In the genomic region with DNA sequence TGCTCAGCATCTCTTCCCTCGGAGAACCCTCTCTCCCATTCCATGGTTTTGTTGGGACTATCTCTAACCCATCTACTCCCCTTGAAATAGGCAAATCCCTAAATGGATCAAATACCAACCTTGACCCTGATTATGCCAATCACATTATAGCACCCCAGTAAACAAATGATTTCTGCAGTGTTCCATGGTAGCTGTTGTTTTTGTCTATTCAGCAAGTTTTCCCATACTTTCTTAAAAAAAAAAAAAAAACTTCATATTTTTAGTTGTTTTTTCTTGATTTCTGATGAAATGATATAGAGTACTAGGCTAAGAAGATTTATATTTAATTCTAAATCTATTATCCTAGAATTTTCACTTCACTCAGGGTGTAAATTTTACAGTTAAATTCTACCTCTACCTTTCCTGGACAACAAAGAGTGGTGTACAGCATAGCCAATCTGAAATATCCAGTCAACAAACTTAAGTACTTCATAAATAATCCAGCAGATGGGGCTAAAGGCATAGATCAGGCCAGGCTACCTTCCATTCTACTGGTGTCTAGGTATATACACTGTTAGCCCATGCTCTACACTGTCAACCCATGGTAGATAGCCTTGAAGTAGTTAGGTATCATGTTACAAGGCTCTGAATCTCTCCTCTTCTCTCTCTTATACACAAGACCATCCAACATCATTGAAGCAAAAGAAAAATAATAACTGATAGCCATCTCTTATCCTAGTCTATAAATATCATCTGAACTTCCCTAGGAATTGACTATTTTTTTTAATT, we compare ENCODE assay signal across 8 cellular contexts.
DNase-seq lines count a peak whose midpoint lies in the region; ATAC-seq and TF ChIP-seq lines count a peak whose summit lies in the region.

No MANE protein-coding gene starts in this region.

- H3K4me3 ChIP-seq in BLaER1 (no peak overlapping the region), choroid plexus epithelial cell (ENCODE audit: low read depth, low read length) (no peak overlapping the region), liver (ENCODE audit: low read depth in 1 of 3, low read length in 3 of 3) (no peak overlapping the region), aorta (ENCODE audit: low read length in 2 of 2) (no peak overlapping the region)

- 80% methylated on average over 1 of the region's 1 CpG for WGBS in liver
- WGBS in aorta, 2 donors: 77 to 80% methylated on average over 1 of the region's 1 CpG

- peaks cover 33% of the 10 kb centered on the region for H3K36me3 ChIP-seq in BLaER1
- peaks cover 0 to 3% (median 0%) of the 10 kb centered on the region in 4 donors for H3K36me3 ChIP-seq in liver (ENCODE audit: control insufficient read depth in 4 of 4, insufficient read depth in 3 of 4, low read depth in 1 of 4, low read length in 3 of 4)
- no peaks in the 10 kb centered on the region for H3K36me3 ChIP-seq in aorta (ENCODE audit: control insufficient read depth in 1 of 2, insufficient read depth in 2 of 2, low read length in 1 of 2)

- 0 out of 2 replicates have a peak overlapping the region, but pooled peaks have one; percentile 2 for H3K27ac ChIP-seq in BLaER1
- no peak overlapping the region for H3K27ac ChIP-seq in liver (ENCODE audit: low read depth in 1 of 2, low read length in 2 of 2)
- no peak overlapping the region for H3K27ac ChIP-seq in aorta (ENCODE audit: low read depth in 1 of 2, low read length in 2 of 2)

- DNase-seq in MV-4-11 (lab: John Stamatoyannopoulos, UW): peak; percentile 67
- peak; percentile 71 for DNase-seq in RPMI7951 (ENCODE audit: low read depth)
- DNase-seq in choroid plexus epithelial cell (ENCODE audit: low read depth): peak; percentile 93
- DNase-seq in aorta: no peak

- peak overlapping the region; percentile 31 for H3K4me2 ChIP-seq in BLaER1

- peaks cover 12% of the 10 kb centered on the region for H3K4me1 ChIP-seq in BLaER1
- no peaks in the 10 kb centered on the region for H3K4me1 ChIP-seq in liver (ENCODE audit: control insufficient read depth in 4 of 4, insufficient read depth in 4 of 4, low read length in 3 of 4)
- H3K4me1 ChIP-seq in aorta (ENCODE audit: control insufficient read depth in 1 of 2, insufficient read depth in 2 of 2, low read length in 2 of 2): peaks cover 0 to 1% of the 10 kb centered on the region in 2 donors

- TF ChIP-seq RAD21 in liver (IDR thresholded peaks at IDR 0.05): peak; percentile 91 to 93

- intact Hi-C loops in aorta (cut with DNase I): no loop called here

- H3K9ac ChIP-seq in BLaER1 (no peak overlapping the region), liver (ENCODE audit: low read depth in 1 of 2, low read length in 2 of 2) (no peak overlapping the region)

- H4K20me1 ChIP-seq in BLaER1: no peaks in the 10 kb centered on the region

- no peaks in the 10 kb centered on the region for H3K27me3 ChIP-seq in BLaER1
- H3K27me3 ChIP-seq in liver (ENCODE audit: control insufficient read depth in 4 of 4, insufficient read depth in 4 of 4, low read length in 3 of 4): no peaks in the 10 kb centered on the region
- H3K27me3 ChIP-seq in aorta (ENCODE audit: control insufficient read depth in 1 of 2, insufficient read depth in 2 of 2, low read length in 1 of 2): no peaks in the 10 kb centered on the region

- ATAC-seq in GM18498 (IDR thresholded peaks at IDR 0.05; ENCODE audit: unreplicated experiment) (peak; percentile 97), HG02678 (IDR thresholded peaks at IDR 0.05; ENCODE audit: unreplicated experiment) (peak; percentile 98), aorta (ENCODE audit: low FRiP score) (peak; percentile 83)

- TF ChIP-seq CTCF in choroid plexus epithelial cell (conservative IDR thresholded peaks at IDR 0.05; ENCODE audit: low read depth, low read length) (peak; percentile 68), liver (IDR thresholded peaks at IDR 0.05; ENCODE audit: low read depth, low read length, missing input control) (peak; percentile 63)

- peaks cover 3% of the 10 kb centered on the region; the same call in 1 of the 2 replicates for H3K9me3 ChIP-seq in BLaER1
- no peaks in the 10 kb centered on the region for H3K9me3 ChIP-seq in liver (ENCODE audit: control insufficient read depth in 4 of 4, low read length in 3 of 4)
- no peaks in the 10 kb centered on the region for H3K9me3 ChIP-seq in aorta (ENCODE audit: control insufficient read depth, low read length)

TF ChIP-seq in liver, 16 proteins besides CTCF, POLR2A, EP300 and RAD21:
- TF ChIP-seq YY1 (IDR thresholded peaks at IDR 0.05): no peak
- TF ChIP-seq, protein P1, sequence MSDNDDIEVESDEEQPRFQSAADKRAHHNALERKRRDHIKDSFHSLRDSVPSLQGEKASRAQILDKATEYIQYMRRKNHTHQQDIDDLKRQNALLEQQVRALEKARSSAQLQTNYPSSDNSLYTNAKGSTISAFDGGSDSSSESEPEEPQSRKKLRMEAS (IDR thresholded peaks at IDR 0.05): peak; percentile 14
- no peak for TF ChIP-seq HNF4G (IDR thresholded peaks at IDR 0.05)
- no peak for TF ChIP-seq REST (IDR thresholded peaks at IDR 0.05)
- TF ChIP-seq TAF1 (conservative IDR thresholded peaks at IDR 0.05): no peak

Comparison
In these comparisons a context has a peak if more than half of its experiments do, and no peak if none do; other contexts are left out.
1. DNase-seq: peak in MV-4-11 (single experiment), RPMI7951 (single experiment) and choroid plexus epithelial cell (single experiment); none in aorta (0 of 2).
2. Peak in every context shown above with its lines, with median percentiles within 50 percentile points of each other: ATAC-seq.